22 cellular contexts compared by ENCODE assay signal in the genomic region with DNA sequence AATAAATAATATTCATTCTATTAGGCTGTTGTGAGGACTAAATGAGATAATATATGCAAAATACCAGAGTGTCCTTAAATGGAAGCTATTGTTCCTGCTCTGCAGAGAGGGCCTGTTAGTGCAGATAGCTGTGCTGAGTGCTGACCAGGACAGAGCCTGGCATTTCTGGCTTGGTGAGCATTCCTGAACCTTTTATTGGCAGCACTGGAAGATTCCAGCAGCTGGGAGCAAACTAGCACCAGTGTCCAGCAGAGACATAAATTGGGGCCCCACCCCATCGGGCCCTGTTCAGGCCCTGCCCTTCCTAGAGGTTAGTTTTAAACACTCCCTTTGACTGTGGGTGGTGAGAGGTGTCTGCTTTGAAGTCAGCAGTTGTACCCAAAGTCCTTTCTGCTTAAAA.
DNase-seq lines count a peak whose midpoint lies in the region; ATAC-seq, FAIRE-seq and TF ChIP-seq lines count a peak whose summit lies in the region.
"Had no signal": no experiment of that assay in that cellular context is flagged by ENCODE, and none has a peak within 500 bp of the region (broad histone marks: within the 10 kb centered on the region; RNA-seq: fewer than 3 reads in every experiment).

No MANE protein-coding gene starts in this region.

- TF ChIP-seq EP300 in sigmoid colon (IDR thresholded peaks at IDR 0.05) = no peak

- H3K36me3 ChIP-seq in Panc1 (ENCODE audit: control insufficient read depth, insufficient read depth, low read length) (no peaks in the 10 kb centered on the region), kidney (ENCODE audit: control insufficient read depth in 1 of 2, insufficient read depth in 2 of 2, low read length in 2 of 2) (no peaks in the 10 kb centered on the region), sigmoid colon (no peaks in the 10 kb centered on the region)

- H3K4me3 ChIP-seq in Panc1 (ENCODE audit: low read depth in 2 of 2, low read length in 2 of 2) = no peak overlapping the region
- H3K4me3 ChIP-seq in fibroblast of the aortic adventitia (ENCODE audit: low read depth, low read length) = no peak overlapping the region
- H3K4me3 ChIP-seq in kidney (ENCODE audit: low read length in 2 of 2) = no peak overlapping the region
- no peak overlapping the region for H3K4me3 ChIP-seq in sigmoid colon
- H3K4me3 ChIP-seq: K562 had no signal

- no peaks in the 10 kb centered on the region for H3K36me3 Mint-ChIP-seq in activated T-cell treated with anti-CD3 and anti-CD28 coated beads, Interleukin-2, amount 50 U/mL, for 4 hours (ENCODE audit: insufficient read depth)
- H3K36me3 Mint-ChIP-seq: CD4-positive, CD25-positive, alpha-beta regulatory T cell had no signal

- DNase-seq in COLO829 (ENCODE audit: low spot score) = peak; percentile 8
- DNase-seq in Panc1 (ENCODE audit: low read depth, low spot score) = no peak
- DNase-seq in fibroblast of the aortic adventitia (ENCODE audit: low read depth) = peak; percentile 28
- DNase-seq in myocyte (ENCODE audit: low read depth) = peak; percentile 73
- no peak for DNase-seq in activated T-cell treated with anti-CD3 and anti-CD28 coated beads, Interleukin-2, amount 50 U/mL, for 4 hours
- DNase-seq in kidney = no peak
- DNase-seq in sigmoid colon = no peak
- DNase-seq: activated CD4-positive, alpha-beta T cell treated with anti-CD3 and anti-CD28 coated beads, Interleukin-2, amount 50 U/mL, for 4 hours; activated gamma-delta T cell treated with Interleukin-2 at 50 U/mL for 16 hours; amygdala; CD4-positive, CD25-positive, alpha-beta regulatory T cell; DMS153; effector memory CD4-positive, alpha-beta T cell; head of caudate nucleus; naive thymus-derived CD8-positive, alpha-beta T cell; NCI-H2029; NCI-H524; SIG-M5; T-helper 17 cell had no signal

- POLR2A ChIA-PET in Panc1 (lab: Charles Lee) = no interaction called here

- no peak for TF ChIP-seq CTCF in Panc1 (IDR thresholded peaks at IDR 0.05)
- TF ChIP-seq CTCF in fibroblast of the aortic adventitia (IDR thresholded peaks at IDR 0.05; ENCODE audit: insufficient read depth, low read length) = no peak
- no peak for TF ChIP-seq CTCF in kidney (IDR thresholded peaks at IDR 0.05; ENCODE audit: borderline replicate concordance, extremely low read depth, insufficient read depth)
- TF ChIP-seq CTCF in sigmoid colon (IDR thresholded peaks at IDR 0.05) = no peak

- H3K4me3 Mint-ChIP-seq in activated T-cell treated with anti-CD3 and anti-CD28 coated beads, Interleukin-2, amount 50 U/mL, for 4 hours = no peak overlapping the region
- H3K4me3 Mint-ChIP-seq: CD4-positive, CD25-positive, alpha-beta regulatory T cell; naive thymus-derived CD8-positive, alpha-beta T cell; T-helper 17 cell had no signal

- H3K9me3 ChIP-seq in Panc1 (ENCODE audit: control insufficient read depth, insufficient read depth, low read depth, low read length) (no peaks in the 10 kb centered on the region), kidney (ENCODE audit: control insufficient read depth in 1 of 2, low read length in 2 of 2) (no peaks in the 10 kb centered on the region), sigmoid colon (no peaks in the 10 kb centered on the region)

- WGBS in sigmoid colon, 2 donors = 20 to 58% methylated on average over 1 of the region's 1 CpG

- BruUV-seq in Panc1 (replicated peaks; lab: Mats Ljungman, UMichigan) = no TSS peak

- intact Hi-C loops in Panc1 (cut with micrococcal nuclease; ENCODE audit: unreplicated experiment) (no loop called here), kidney (cut with DNase I) (no loop called here), sigmoid colon (cut with DNase I) (no loop called here)

- H3K9me3 Mint-ChIP-seq in activated T-cell treated with anti-CD3 and anti-CD28 coated beads, Interleukin-2, amount 50 U/mL, for 4 hours = no peaks in the 10 kb centered on the region
- H3K9me3 Mint-ChIP-seq: naive thymus-derived CD8-positive, alpha-beta T cell had no signal

- H3K9ac ChIP-seq in kidney (ENCODE audit: low read length in 2 of 2) = no peak overlapping the region

- no peaks in the 10 kb centered on the region for H3K27me3 ChIP-seq in Panc1 (ENCODE audit: control insufficient read depth, insufficient read depth, low read length)
- no peaks in the 10 kb centered on the region for H3K27me3 ChIP-seq in sigmoid colon

- TF ChIP-seq POLR2A in sigmoid colon (IDR thresholded peaks at IDR 0.05) = no peak

- no peaks in the 10 kb centered on the region for H3K4me1 ChIP-seq in Panc1 (ENCODE audit: control insufficient read depth, insufficient read depth, low read length)
- peaks cover 5 to 7% of the 10 kb centered on the region in 2 donors for H3K4me1 ChIP-seq in kidney (ENCODE audit: control insufficient read depth in 1 of 2, insufficient read depth in 1 of 2, low read depth in 1 of 2, low read length in 2 of 2)
- peaks cover 0 to 21% (median 11%) of the 10 kb centered on the region in 4 donors for H3K4me1 ChIP-seq in sigmoid colon

- no peak for FAIRE-seq in kidney (lab: Jason Lieb, UNC)
- FAIRE-seq: K562 had no signal

- ATAC-seq in Panc1 (peak; percentile 48; the same call in 1 of the 2 replicates), GM21447 (IDR thresholded peaks at IDR 0.05; ENCODE audit: unreplicated experiment) (no peak)
- no peak for ATAC-seq in activated T-cell treated with anti-CD3 and anti-CD28 coated beads, Interleukin-2, amount 50 U/mL, for 4 hours
- ATAC-seq: K562; naive thymus-derived CD8-positive, alpha-beta T cell; T-helper 17 cell had no signal

- peak overlapping the region; percentile 66; the same call in 1 of the 2 replicates for H3K27ac ChIP-seq in Panc1 (ENCODE audit: low read length)
- no peak overlapping the region for H3K27ac ChIP-seq in kidney (ENCODE audit: low read depth in 2 of 2, low read length in 2 of 2)
- peak overlapping the region in 2 of 4 donors; percentile 34 to 38 for H3K27ac ChIP-seq in sigmoid colon
- H3K27ac ChIP-seq: VCaP had no signal

- no peaks in the 10 kb centered on the region for H3K27me3 Mint-ChIP-seq in activated T-cell treated with anti-CD3 and anti-CD28 coated beads, Interleukin-2, amount 50 U/mL, for 4 hours (ENCODE audit: low read depth)

- in situ Hi-C loops in Panc1 (cut with HindIII; ENCODE audit: low pct_unique_long_range_greater_than_20kb, low sequenced_read_pairs) = no loop called here

- CTCF ChIA-PET in Panc1 (lab: Charles Lee) = interaction anchor here (0.6 kb wide), 1 partner anchor 46 kb away, joined by 3 read pairs; no protein-coding TSS in a partner anchor

- H3K4me1 Mint-ChIP-seq in activated T-cell treated with anti-CD3 and anti-CD28 coated beads, Interleukin-2, amount 50 U/mL, for 4 hours (ENCODE audit: low read depth) = no peaks in the 10 kb centered on the region
- H3K4me1 Mint-ChIP-seq: CD4-positive, CD25-positive, alpha-beta regulatory T cell; naive thymus-derived CD8-positive, alpha-beta T cell; T-helper 17 cell had no signal

Comparison
In these comparisons a context has a peak if more than half of its experiments do, and no peak if none do; other contexts are left out.
1. DNase-seq: peak in COLO829 (single experiment), fibroblast of the aortic adventitia (single experiment) and myocyte (single experiment); none in Panc1 (single experiment), activated T-cell treated with anti-CD3 and anti-CD28 coated beads, Interleukin-2, amount 50 U/mL, for 4 hours (single experiment), kidney (single experiment) and sigmoid colon (single experiment).